Comparison of ENCODE assay signal across 14 cellular contexts in the genomic region with DNA sequence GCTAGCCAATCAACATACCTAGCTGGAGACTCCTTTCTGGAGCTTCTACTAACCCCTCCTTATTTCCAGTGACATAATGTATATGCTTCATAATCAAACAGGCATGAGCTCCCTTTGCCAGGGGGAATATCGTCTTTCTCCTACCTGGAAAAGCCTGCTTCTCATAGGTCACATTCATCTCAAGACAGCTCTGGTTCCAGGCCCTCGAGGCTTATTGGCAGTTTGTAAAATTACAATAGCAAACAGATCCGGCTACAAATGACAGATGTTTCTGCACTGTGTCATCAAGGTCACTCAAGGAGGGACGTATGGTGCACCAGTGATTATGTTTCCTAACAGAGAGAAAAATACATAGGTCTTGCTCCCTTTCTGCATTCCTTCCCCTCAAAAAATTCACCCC.
"Had no signal": no experiment of that assay in that cellular context is flagged by ENCODE, and none has a peak within 500 bp of the region (broad histone marks: within the 10 kb centered on the region; RNA-seq: fewer than 3 reads in every experiment).

No MANE protein-coding gene starts in this region.

- DNase-seq: dermis blood vessel endothelial cell; erythroblast; immature natural killer cell; kidney; left cardiac atrium; left ventricle myocardium inferior; lower lobe of right lung; natural killer cell; sigmoid colon; stimulated activated CD4-positive, alpha-beta T cell treated with anti-CD3 and anti-CD28 coated beads, Interleukin-2, amount 100 ng/mL, for 24 hours; stimulated activated CD4-positive, alpha-beta T cell treated with anti-CD3 and anti-CD28 coated beads, Interleukin-4, amount 100 ng/mL, for 4 hours; stimulated activated naive B cell treated with anti-CD40 and anti-IgM and Interleukin-4, amounts not matched to agents 10 μg/mL and 1 μg/mL and 100 μg/mL, for 72 hours; stimulated activated naive CD8-positive, alpha-beta T cell treated with anti-CD3 and anti-CD28 coated beads, Interleukin-15, amount 100 ng/mL, for 72 hours; testis had no signal
